ENCODE assay signal across 8 cellular contexts in genomic region chr1:11907275-11908138, GRCh38. TPM values are rescaled to one million over a fixed set of nuclear protein-coding genes. Genes with fewer than 3 reads are reported as not detected.
DNase-seq lines count a peak whose midpoint lies in the region; ATAC-seq and TF ChIP-seq lines count a peak whose summit lies in the region.

No MANE protein-coding gene starts in this region.

- H3K27me3 Mint-ChIP-seq in activated naive CD8-positive, alpha-beta T cell: no peaks in the 10 kb centered on the region

- DNase-seq in GM04504 (ENCODE audit: low read depth): peak; percentile 83
- DNase-seq in NCI-H1092 treated with DMSO at 0.1 percent for 48 hours (lab: John Stamatoyannopoulos, UW): peak; percentile 99
- peak; percentile 94 for DNase-seq in SKM-1 (lab: John Stamatoyannopoulos, UW; ENCODE audit: unreplicated experiment)
- DNase-seq in glomerular visceral epithelial cell (ENCODE audit: extremely low spot score): peak; percentile 96
- peak; percentile 84 for DNase-seq in omental fat pad (ENCODE audit: low spot score)

- peak; percentile 43 for ATAC-seq in HG02623 (IDR thresholded peaks at IDR 0.05; ENCODE audit: unreplicated experiment)
- ATAC-seq in omental fat pad (ENCODE audit: low FRiP score): peak; percentile 80

- peaks cover 35% of the 10 kb centered on the region for H3K4me1 Mint-ChIP-seq in activated naive CD8-positive, alpha-beta T cell (ENCODE audit: low read depth)

- TF ChIP-seq CTCF in omental fat pad (IDR thresholded peaks at IDR 0.05): peak in 1 of 3 donors; percentile 54

- H3K27ac ChIP-seq in temporal lobe (ENCODE audit: low read depth, low read length): peak overlapping the region; percentile 92

- no peaks in the 10 kb centered on the region for H3K9me3 Mint-ChIP-seq in activated naive CD8-positive, alpha-beta T cell (ENCODE audit: low read depth)

- H3K36me3 Mint-ChIP-seq in activated naive CD8-positive, alpha-beta T cell: no peaks in the 10 kb centered on the region

- H3K27ac Mint-ChIP-seq in activated naive CD8-positive, alpha-beta T cell: peak overlapping the region; percentile 100

- H3K4me3 Mint-ChIP-seq in activated naive CD8-positive, alpha-beta T cell: peak overlapping the region; percentile 96

RNA-seq across cellular contexts. Expression of gene KIAA2013, which starts 18.7 kb away (rescaled TPM):
- total RNA-seq in omental fat pad (10 to 100 TPM; 47.0 to 69.2 (median 62.1) TPM), temporal lobe (12.8 TPM)

RNA-seq across cellular contexts. Expression of gene PLOD1, which starts 27.0 kb away (rescaled TPM):
- total RNA-seq in omental fat pad (100 to 1,000 TPM in 1 of 4 donors, 10 to 100 TPM in 3; 60.8 to 142 (median 69.0) TPM), temporal lobe (18.7 TPM)

RNA-seq across cellular contexts. Expression of gene NPPB, which starts 48.8 kb away (rescaled TPM):
- total RNA-seq in omental fat pad: not detected
- not detected for total RNA-seq in temporal lobe

RNA-seq across cellular contexts. Expression of gene NPPA, which starts 59.9 kb away (rescaled TPM):
- total RNA-seq in omental fat pad: not detected
- 2.5 TPM for total RNA-seq in temporal lobe

Comparison
In these comparisons a context has a peak if more than half of its experiments do, and no peak if none do; other contexts are left out.
1. Peak in every context shown above with its lines: DNase-seq, ATAC-seq and H3K27ac ChIP-seq.